ENCODE assay signal across 9 cellular contexts in the genomic region with DNA sequence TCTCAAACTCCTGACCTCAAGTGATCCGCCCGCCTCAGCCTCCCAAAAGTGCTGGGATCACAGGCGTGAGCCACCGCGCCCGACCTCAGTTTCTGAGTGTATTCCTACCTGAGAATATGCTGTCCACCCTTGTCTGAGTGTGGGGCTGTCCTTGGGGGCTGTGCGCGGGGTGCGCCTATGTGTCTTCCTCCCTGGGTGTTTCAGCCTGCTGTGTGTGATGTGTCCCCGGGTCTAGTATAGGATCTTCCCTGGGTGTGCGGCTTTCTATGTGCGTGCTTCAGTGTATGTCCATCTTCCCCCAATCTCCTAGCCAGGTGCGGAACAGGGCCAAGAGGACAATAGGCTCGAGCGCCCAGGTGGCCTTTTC. TPM values are rescaled to one million over a fixed set of nuclear protein-coding genes. Genes with fewer than 3 reads are reported as not detected.
DNase-seq lines count a peak whose midpoint lies in the region; ATAC-seq, FAIRE-seq and TF ChIP-seq lines count a peak whose summit lies in the region.
"Had no signal": no experiment of that assay in that cellular context is flagged by ENCODE, and none has a peak within 500 bp of the region (broad histone marks: within the 10 kb centered on the region; RNA-seq: fewer than 3 reads in every experiment).

No MANE protein-coding gene starts in this region.

- no peak for TF ChIP-seq CTCF in AG09309 (IDR thresholded peaks at IDR 0.05; ENCODE audit: control insufficient read depth, insufficient read depth, low read depth, low read length, missing control alignments)
- no peak for TF ChIP-seq CTCF in D721Med (IDR thresholded peaks at IDR 0.05; ENCODE audit: insufficient read depth, missing control alignments)

- WGBS in esophagus, 2 donors: 64 to 71% methylated on average over 15 of the region's 15 CpGs

- no peaks in the 10 kb centered on the region for H3K36me3 ChIP-seq in esophagus (ENCODE audit: control insufficient read depth in 2 of 2, insufficient read depth in 2 of 2, low read length in 1 of 2)
- H3K36me3 ChIP-seq in neuron (ENCODE audit: insufficient read depth, low read length): no peaks in the 10 kb centered on the region

- no peak for FAIRE-seq in D721Med (lab: Jason Lieb, UNC)
- FAIRE-seq: endometrium had no signal

- H3K27ac ChIP-seq in esophagus (ENCODE audit: low read depth in 2 of 2, low read length in 1 of 2): peak overlapping the region; percentile 3 to 23

- H3K4me3 ChIP-seq in AG09309 (ENCODE audit: control insufficient read depth, low read depth, low read length) (peak overlapping the region; percentile 65), esophagus (ENCODE audit: low read depth in 1 of 2, low read length in 2 of 2) (peak overlapping the region; percentile 39 to 44), neuron (ENCODE audit: low read length) (no peak overlapping the region)

- DNase-seq in AG09309 (ENCODE audit: low read depth): no peak
- peak; percentile 23 for DNase-seq in NAMALWA (ENCODE audit: low spot score)
- DNase-seq in NOMO-1 (lab: John Stamatoyannopoulos, UW; ENCODE audit: unreplicated experiment in 2 of 2): no peak
- no peak for DNase-seq in D721Med (ENCODE audit: insufficient read length, low spot score)

- peak overlapping the region; percentile 59 for H2AFZ ChIP-seq in neuron (ENCODE audit: low read depth, low read length)

- H3K4me1 ChIP-seq in esophagus (ENCODE audit: control insufficient read depth in 2 of 2, insufficient read depth in 2 of 2, low read length in 1 of 2) (peaks cover 0 to 3% of the 10 kb centered on the region in 2 donors), neuron (ENCODE audit: insufficient read depth, low read length) (peaks cover 26% of the 10 kb centered on the region)

- H3K9me3 ChIP-seq in esophagus (ENCODE audit: control insufficient read depth in 2 of 2, insufficient read depth in 1 of 2, low read depth in 1 of 2, low read length in 1 of 2) (no peaks in the 10 kb centered on the region), neuron (ENCODE audit: low read length) (no peaks in the 10 kb centered on the region)

- no peaks in the 10 kb centered on the region for H3K27me3 ChIP-seq in esophagus (ENCODE audit: control insufficient read depth in 1 of 2, insufficient read depth in 2 of 2, low read length in 2 of 2)
- no peaks in the 10 kb centered on the region for H3K27me3 ChIP-seq in neuron (ENCODE audit: insufficient read depth, low read length)

- no peak for ATAC-seq in GM21528 (IDR thresholded peaks at IDR 0.05; ENCODE audit: low FRiP score, unreplicated experiment)
- ATAC-seq in GM18858 (IDR thresholded peaks at IDR 0.05; ENCODE audit: unreplicated experiment): no peak

RNA-seq across cellular contexts. Expression of gene ID3, which starts 8.3 kb away (rescaled TPM):
- 10 to 100 TPM; 24.4 to 44.2 TPM for polyA plus RNA-seq in esophagus

RNA-seq across cellular contexts. Expression of gene E2F2, which starts 36.6 kb away (rescaled TPM):
- 1 to 10 TPM; 5.4 to 7.4 TPM for polyA plus RNA-seq in esophagus
